8 cellular contexts compared by ENCODE assay signal in the genomic region with DNA sequence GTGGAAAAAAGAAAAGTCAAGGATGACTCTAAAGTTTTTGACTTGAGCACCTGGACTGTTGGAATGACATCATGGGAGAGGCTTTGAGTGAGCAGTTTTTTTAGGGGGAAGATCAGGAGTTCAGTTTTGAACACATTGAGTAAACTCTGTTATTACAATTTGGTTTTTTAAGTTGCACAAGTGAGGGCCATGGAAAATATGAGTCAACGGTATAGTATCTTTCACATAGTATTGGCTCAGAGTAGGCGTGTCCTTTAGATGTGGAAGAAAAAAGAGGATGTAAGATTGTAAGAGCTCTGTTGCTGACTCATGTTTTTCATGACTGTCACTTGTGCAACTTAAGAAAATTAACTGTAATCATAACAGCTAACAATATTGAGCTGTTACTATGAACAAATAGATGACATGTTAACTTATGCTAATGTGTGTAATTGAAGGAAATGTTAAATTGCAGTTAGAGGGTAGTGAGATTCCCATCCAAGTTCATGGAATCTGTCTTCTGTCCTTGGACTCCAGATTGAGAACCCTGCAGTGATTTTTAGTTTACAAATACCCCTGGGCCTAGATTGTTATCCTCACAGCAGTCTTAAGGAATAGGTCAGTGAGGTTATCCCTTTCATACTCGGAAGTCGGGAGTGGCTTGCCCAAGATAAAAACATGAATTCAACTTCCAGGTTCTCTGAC. TPM values are rescaled to one million over a fixed set of nuclear protein-coding genes. Genes with fewer than 3 reads are reported as not detected.
DNase-seq lines count a peak whose midpoint lies in the region; ATAC-seq, FAIRE-seq and TF ChIP-seq lines count a peak whose summit lies in the region.

No MANE protein-coding gene starts in this region.

- POLR2A ChIA-PET in BJ (lab: Charles Lee): interaction anchor here (0.8 kb wide), 1 partner anchor 19 kb away, joined by 4 read pairs; no protein-coding TSS in a partner anchor
- POLR2A ChIA-PET in endothelial cell of umbilical vein (lab: Charles Lee): no interaction called here

- H3K4me3 ChIP-seq in BJ (ENCODE audit: low read depth, low read length) (no peak overlapping the region), Peyer's patch (no peak overlapping the region), endothelial cell of umbilical vein (replicated peaks in 1 of 3; ENCODE audit: insufficient read depth in 1 of 3, low read depth in 1 of 3, low read length in 3 of 3) (no peak overlapping the region), pancreas (no peak overlapping the region)

- no peaks in the 10 kb centered on the region for H3K36me3 ChIP-seq in BJ (ENCODE audit: control insufficient read depth, insufficient read depth, low read length)
- H3K36me3 ChIP-seq in Peyer's patch: no peaks in the 10 kb centered on the region
- H3K36me3 ChIP-seq in endothelial cell of umbilical vein (ENCODE audit: control insufficient read depth in 2 of 2, extremely low read depth in 1 of 2, insufficient read depth in 2 of 2, low read length in 2 of 2): no peaks in the 10 kb centered on the region
- H3K36me3 ChIP-seq in pancreas: no peaks in the 10 kb centered on the region

- H3K9ac ChIP-seq in endothelial cell of umbilical vein (replicated peaks; ENCODE audit: extremely low read depth, insufficient read depth, low read length): no peak overlapping the region

- no peaks in the 10 kb centered on the region for H3K79me2 ChIP-seq in endothelial cell of umbilical vein (ENCODE audit: control insufficient read depth, insufficient read depth, low read length)

- TF ChIP-seq CTCF in BJ (IDR thresholded peaks at IDR 0.05; ENCODE audit: insufficient read depth, low read depth, low read length): no peak
- TF ChIP-seq CTCF in Peyer's patch (IDR thresholded peaks at IDR 0.05): no peak
- TF ChIP-seq CTCF in endothelial cell of umbilical vein (IDR thresholded peaks at IDR 0.05; ENCODE audit: extremely low read depth in 1 of 2, insufficient read depth in 1 of 2, low read depth in 1 of 2, low read length in 2 of 2): no peak
- no peak for TF ChIP-seq CTCF in pancreas (IDR thresholded peaks at IDR 0.05)

- DNase-seq in BJ (ENCODE audit: low read depth) (peak; percentile 98), Peyer's patch (no peak), endothelial cell of umbilical vein (ENCODE audit: low read depth, low spot score) (peak; percentile 72), pancreas (no peak), NCI-H1092 treated with DMSO at 0.1 percent for 48 hours (lab: John Stamatoyannopoulos, UW) (no peak), HuH-7 (ENCODE audit: low spot score) (no peak)

- ATAC-seq in GM18873 (IDR thresholded peaks at IDR 0.05; ENCODE audit: low FRiP score, unreplicated experiment) (peak; percentile 97), HG03060 (IDR thresholded peaks at IDR 0.05; ENCODE audit: low read depth, unreplicated experiment) (peak; percentile 97), pancreas (peak in 3 of 4 donors; percentile 59 to 90 (median 80))

- no peak for FAIRE-seq in endothelial cell of umbilical vein (lab: Jason Lieb, UNC)
- FAIRE-seq in pancreas (lab: Jason Lieb, UNC): no peak

- no peaks in the 10 kb centered on the region for H3K9me3 ChIP-seq in Peyer's patch
- no peaks in the 10 kb centered on the region for H3K9me3 ChIP-seq in endothelial cell of umbilical vein (replicated peaks; ENCODE audit: control insufficient read depth, insufficient read depth, low read length)
- H3K9me3 ChIP-seq in pancreas: no peaks in the 10 kb centered on the region

- intact Hi-C loops in endothelial cell of umbilical vein (cut with micrococcal nuclease) (no loop called here), pancreas (cut with DNase I) (no loop called here)

- peak overlapping the region; percentile 46 for H2AFZ ChIP-seq in endothelial cell of umbilical vein (ENCODE audit: low read depth, low read length)

- H3K4me2 ChIP-seq in endothelial cell of umbilical vein (ENCODE audit: insufficient read depth, low read length): no peak overlapping the region

- BruUV-seq in endothelial cell of umbilical vein (replicated peaks; lab: Mats Ljungman, UMichigan): no TSS peak

- H3K4me1 ChIP-seq in Peyer's patch (peaks cover 0 to 7% (median 0%) of the 10 kb centered on the region in 4 donors), endothelial cell of umbilical vein (ENCODE audit: control insufficient read depth, extremely low read depth, insufficient read depth, low read length) (peaks cover 7% of the 10 kb centered on the region), pancreas (no peaks in the 10 kb centered on the region)

- CTCF ChIA-PET in BJ (lab: Yijun Ruan, JAX): no interaction called here
- CTCF ChIA-PET in endothelial cell of umbilical vein (lab: Charles Lee): interaction anchor here (1.4 kb wide), 1 partner anchor 11 kb away, joined by 3 read pairs; no protein-coding TSS in a partner anchor

- TF ChIP-seq POLR2A in Peyer's patch (IDR thresholded peaks at IDR 0.05) (no peak), endothelial cell of umbilical vein (IDR thresholded peaks at IDR 0.05; ENCODE audit: low read depth, low read length) (no peak)

- H3K27me3 ChIP-seq in BJ (ENCODE audit: control insufficient read depth, insufficient read depth, low read length): no peaks in the 10 kb centered on the region
- H3K27me3 ChIP-seq in Peyer's patch: no peaks in the 10 kb centered on the region
- H3K27me3 ChIP-seq in endothelial cell of umbilical vein (ENCODE audit: control insufficient read depth in 2 of 2, insufficient read depth in 2 of 2, low read length in 2 of 2): no peaks in the 10 kb centered on the region
- no peaks in the 10 kb centered on the region for H3K27me3 ChIP-seq in pancreas

- H4K20me1 ChIP-seq in endothelial cell of umbilical vein (replicated peaks; ENCODE audit: control insufficient read depth, extremely low read depth, insufficient read depth, low read length): no peaks in the 10 kb centered on the region

- dilution Hi-C loops in endothelial cell of umbilical vein (cut with MboI; ENCODE audit: extremely low pct_ligation_motif_present, low sequenced_read_pairs): no loop called here

- H3K27ac ChIP-seq in Peyer's patch (peak overlapping the region; percentile 15 to 53 (median 32)), endothelial cell of umbilical vein (ENCODE audit: insufficient read depth, low read depth, low read length) (peak overlapping the region; percentile 57), pancreas (peak overlapping the region in 2 of 4 donors; percentile 37 to 42)

- H3K9me1 ChIP-seq in endothelial cell of umbilical vein (replicated peaks; ENCODE audit: control insufficient read depth, extremely low read depth, insufficient read depth, low read length): no peaks in the 10 kb centered on the region

- WGBS in pancreas, 2 donors: 65 to 73% methylated on average over 4 of the region's 4 CpGs

TF ChIP-seq in endothelial cell of umbilical vein, 7 proteins besides CTCF, POLR2A, EP300 and RAD21:
- TF ChIP-seq FOS (IDR thresholded peaks at IDR 0.05; ENCODE audit: borderline replicate concordance, insufficient read depth, low read length): peak; percentile 35
- peak; percentile 10 for TF ChIP-seq GATA2 (IDR thresholded peaks at IDR 0.05; ENCODE audit: insufficient read depth, insufficient read length, low read depth, low read length)
- no peak for TF ChIP-seq MYC (IDR thresholded peaks at IDR 0.05; ENCODE audit: low read depth, low read length)
- peak; percentile 73 for TF ChIP-seq JUN (IDR thresholded peaks at IDR 0.05; ENCODE audit: borderline replicate concordance, insufficient read depth, insufficient read length, low read depth)

RNA-seq across cellular contexts. Expression of a gene that starts 48.1 kb away (rescaled TPM):
- polyA plus RNA-seq in BJ (2011; rRNA removed) (12.8 and 34.4 TPM in 2 replicates), endothelial cell of umbilical vein (4.2 and 6.4 TPM in 2 replicates), pancreas (10 to 100 TPM in 1 of 2 donors, 1 to 10 TPM in 1; 4.3 to 12.9 TPM)
- 15.4 and 25.5 TPM in 2 replicates for polyA minus RNA-seq in BJ (2011; rRNA and poly(A)+ RNA removed)
- total RNA-seq in Peyer's patch (100 to 1,000 TPM in 1 of 4 donors, 10 to 100 TPM in 3; 79.2 to 117 (median 85.7) TPM), endothelial cell of umbilical vein (28.0 and 38.0 TPM in 2 replicates), pancreas (10 to 100 TPM; 11.4 to 22.4 (median 15.8) TPM)
- polyA plus RNA-seq in endothelial cell of umbilical vein (2011; cell fraction: cytosol; rRNA removed): 9.1 and 10.9 TPM in 2 replicates
- polyA plus RNA-seq in endothelial cell of umbilical vein (2011; cell fraction: nucleus; rRNA removed): 31.8 and 32.5 TPM in 2 replicates
- polyA plus RNA-seq in endothelial cell of umbilical vein (2012): 9.8 and 13.9 TPM in 2 replicates
- polyA minus RNA-seq in endothelial cell of umbilical vein: 25.8 and 32.6 TPM in 2 replicates
- 32.1 TPM for polyA minus RNA-seq in endothelial cell of umbilical vein (2011; cell fraction: cytosol; rRNA and poly(A)+ RNA removed)
- polyA minus RNA-seq in endothelial cell of umbilical vein (2011; cell fraction: nucleus; rRNA and poly(A)+ RNA removed): 66.1 and 75.9 TPM in 2 replicates

Comparison
In these comparisons a context has a peak if more than half of its experiments do, and no peak if none do; other contexts are left out.
1. DNase-seq: peak in BJ (single experiment) and endothelial cell of umbilical vein (single experiment); none in Peyer's patch (0 of 3), pancreas (0 of 6), NCI-H1092 treated with DMSO at 0.1 percent for 48 hours (single experiment) and HuH-7 (single experiment).
2. Peak in every context shown above with its lines, with median percentiles within 50 percentile points of each other: ATAC-seq.